Comparison of ENCODE assay signal across 14 cellular contexts in genomic region chr17:13671771-13672170, GRCh38.
A peak's percentile ranks its signal among the peaks of the same experiment; 100 is the strongest.
DNase-seq lines count a peak whose midpoint lies in the region; ATAC-seq and TF ChIP-seq lines count a peak whose summit lies in the region.
"Had no signal": no experiment of that assay in that cellular context is flagged by ENCODE, and none has a peak within 500 bp of the region (broad histone marks: within the 10 kb centered on the region; RNA-seq: fewer than 3 reads in every experiment).

No MANE protein-coding gene starts in this region.

- no peaks in the 10 kb centered on the region for H3K27me3 Mint-ChIP-seq in nephron progenitor cell (ENCODE audit: low read depth, poor library complexity)

- peak; percentile 48 to 57 for DNase-seq in activated CD4-positive, alpha-beta T cell treated with anti-CD3 and anti-CD28 coated beads, Interleukin-2, amount 50 U/mL, for 48 hours
- no peak for DNase-seq in activated CD4-positive, alpha-beta T cell treated with anti-CD3 and anti-CD28 coated beads, Interleukin-2, amount 50 U/mL, for 4 hours
- DNase-seq in activated T-cell treated with anti-CD3 and anti-CD28 coated beads, Interleukin-2, amount 50 U/mL, for 48 hours, result peak; percentile 32 to 49
- DNase-seq in nephron progenitor cell (no peak), NCI-H524 treated with DMSO at 0.1 percent for 48 hours (lab: John Stamatoyannopoulos, UW) (no peak), GM19238 (ENCODE audit: insufficient read length, low spot score) (no peak), NCI-H2081 treated with DMSO at 0.1 percent for 48 hours (lab: John Stamatoyannopoulos, UW) (no peak)
- DNase-seq: central memory CD4-positive, alpha-beta T cell; DMS153; erythroblast; KG1; right cardiac atrium; trophoblast cell had no signal

- H3K36me3 Mint-ChIP-seq in nephron progenitor cell (ENCODE audit: low read depth), result peaks cover 31% of the 10 kb centered on the region

- TF ChIP-seq CTCF in nephron progenitor cell (IDR thresholded peaks at IDR 0.05), result no peak

- H3K4me1 Mint-ChIP-seq in nephron progenitor cell, result peaks cover 12% of the 10 kb centered on the region

- peaks cover 58% of the 10 kb centered on the region for H3K9me3 Mint-ChIP-seq in nephron progenitor cell

- H3K27ac Mint-ChIP-seq in nephron progenitor cell, result peak overlapping the region; percentile 69

- H3K4me3 Mint-ChIP-seq in nephron progenitor cell, result no peak overlapping the region

- ATAC-seq in HG02870 (IDR thresholded peaks at IDR 0.05; ENCODE audit: unreplicated experiment), result peak; percentile 71
- ATAC-seq: right cardiac atrium had no signal

Comparison
In these comparisons a context has a peak if more than half of its experiments do, and no peak if none do; other contexts are left out.
1. DNase-seq: peak in activated CD4-positive, alpha-beta T cell treated with anti-CD3 and anti-CD28 coated beads, Interleukin-2, amount 50 U/mL, for 48 hours (2 of 2) and activated T-cell treated with anti-CD3 and anti-CD28 coated beads, Interleukin-2, amount 50 U/mL, for 48 hours (2 of 2); none in activated CD4-positive, alpha-beta T cell treated with anti-CD3 and anti-CD28 coated beads, Interleukin-2, amount 50 U/mL, for 4 hours (0 of 2), nephron progenitor cell (single experiment), NCI-H524 treated with DMSO at 0.1 percent for 48 hours (single experiment), GM19238 (single experiment) and NCI-H2081 treated with DMSO at 0.1 percent for 48 hours (single experiment).